In genomic region chr1:8374356-8374755, GRCh38 we compare ENCODE assay signal across 8 cellular contexts. TPM values are rescaled to one million over a fixed set of nuclear protein-coding genes. Genes with fewer than 3 reads are reported as not detected.
DNase-seq lines count a peak whose midpoint lies in the region; TF ChIP-seq lines count a peak whose summit lies in the region.

No MANE protein-coding gene starts in this region.

- peak overlapping the region in 1 of 2 experiments; percentile 44 for H3K14ac ChIP-seq in mesenchymal stem cell (ENCODE audit: low read length in 2 of 2)

- peak overlapping the region; percentile 79 for H3K9ac ChIP-seq in mesenchymal stem cell (ENCODE audit: low read length)

- H2AK5ac ChIP-seq in mesenchymal stem cell (ENCODE audit: low read length, severe bottlenecking) = peak overlapping the region; percentile 82

- DNase-seq in activated CD4-positive, alpha-beta memory T cell treated with anti-CD3 and anti-CD28 coated beads for 36 hours = no peak
- no peak for DNase-seq in activated CD4-positive, alpha-beta memory T cell treated with anti-CD3 and anti-CD28 coated beads, Interleukin-2, amount 10 ng/mL, durations not matched to agents 7 days and 5 days
- no peak for DNase-seq in chondrocyte (ENCODE audit: low spot score)
- DNase-seq in mesenchymal stem cell = no peak
- peak; percentile 12 for DNase-seq in testis
- no peak for DNase-seq in activated CD8-positive, alpha-beta memory T cell treated with anti-CD3 and anti-CD28 coated beads, Interleukin-2, amount 50 U/mL, for 4 hours
- no peak for DNase-seq in cerebellum (ENCODE audit: low spot score)
- DNase-seq in hypothalamus (lab: John Stamatoyannopoulos, UW) = no peak

- no peaks in the 10 kb centered on the region for H3K9me3 Mint-ChIP-seq in activated CD4-positive, alpha-beta memory T cell treated with anti-CD3 and anti-CD28 coated beads for 36 hours
- H3K9me3 Mint-ChIP-seq in activated CD4-positive, alpha-beta memory T cell treated with anti-CD3 and anti-CD28 coated beads, Interleukin-2, amount 10 ng/mL, durations not matched to agents 7 days and 5 days = no peaks in the 10 kb centered on the region
- H3K9me3 Mint-ChIP-seq in chondrocyte (ENCODE audit: low read depth) = no peaks in the 10 kb centered on the region

- H3K9me3 ChIP-seq in mesenchymal stem cell (ENCODE audit: control insufficient read depth, low read length) (no peaks in the 10 kb centered on the region), testis (no peaks in the 10 kb centered on the region)

- H3K27me3 ChIP-seq in mesenchymal stem cell (ENCODE audit: control insufficient read depth in 1 of 2, insufficient read depth in 1 of 2, low read length in 2 of 2) = no peaks in the 10 kb centered on the region
- H3K27me3 ChIP-seq in testis = no peaks in the 10 kb centered on the region

- H3K36me3 ChIP-seq in mesenchymal stem cell (ENCODE audit: control insufficient read depth in 1 of 2, insufficient read depth in 2 of 2, low read depth in 1 of 2, low read length in 2 of 2) (peaks cover 16 to 29% of the 10 kb centered on the region in 2 experiments), testis (ENCODE audit: low read depth, missing control alignments) (no peaks in the 10 kb centered on the region)

- no peak overlapping the region for H2AFZ ChIP-seq in mesenchymal stem cell (ENCODE audit: low read depth, low read length)

- no peak overlapping the region for H2BK5ac ChIP-seq in mesenchymal stem cell (ENCODE audit: low read depth, low read length, poor library complexity, severe bottlenecking)

- no peak overlapping the region for H2BK15ac ChIP-seq in mesenchymal stem cell (ENCODE audit: low read depth, poor library complexity, severe bottlenecking)

- no peak overlapping the region for H4K91ac ChIP-seq in mesenchymal stem cell (ENCODE audit: low read length)

- TF ChIP-seq POLR2A in testis (IDR thresholded peaks at IDR 0.05) = no peak

- no peak overlapping the region for H3K4ac ChIP-seq in mesenchymal stem cell (ENCODE audit: low read depth in 1 of 2, low read length in 2 of 2)

- H3K18ac ChIP-seq in mesenchymal stem cell (ENCODE audit: low read depth in 1 of 2, low read length in 2 of 2) = peak overlapping the region in 1 of 2 experiments; percentile 71

- CTCF ChIA-PET in activated CD4-positive, alpha-beta memory T cell treated with anti-CD3 and anti-CD28 coated beads for 36 hours (lab: Charles Lee) = interaction anchor here (0.9 kb wide), 1 partner anchor 57 kb away, joined by 3 read pairs; no protein-coding TSS in a partner anchor
- CTCF ChIA-PET in activated CD4-positive, alpha-beta memory T cell treated with anti-CD3 and anti-CD28 coated beads, Interleukin-2, amount 10 ng/mL, durations not matched to agents 7 days and 5 days (lab: Charles Lee) = interaction anchor here (1.2 kb wide), 1 partner anchor 73 kb away, joined by 3 read pairs; no protein-coding TSS in a partner anchor

- peaks cover 3% of the 10 kb centered on the region for H3K36me3 Mint-ChIP-seq in activated CD4-positive, alpha-beta memory T cell treated with anti-CD3 and anti-CD28 coated beads for 36 hours
- H3K36me3 Mint-ChIP-seq in activated CD4-positive, alpha-beta memory T cell treated with anti-CD3 and anti-CD28 coated beads, Interleukin-2, amount 10 ng/mL, durations not matched to agents 7 days and 5 days (ENCODE audit: low read depth) = peaks cover 21% of the 10 kb centered on the region
- H3K36me3 Mint-ChIP-seq in chondrocyte (ENCODE audit: low read depth) = peaks cover 1% of the 10 kb centered on the region

- peak overlapping the region; percentile 11 for H2BK120ac ChIP-seq in mesenchymal stem cell (ENCODE audit: low read depth, low read length)

- peak overlapping the region in 1 of 2 experiments; percentile 43 for H2BK12ac ChIP-seq in mesenchymal stem cell (ENCODE audit: low read length in 2 of 2)

- WGBS in mesenchymal stem cell = 84% methylated on average over 5 of the region's 5 CpGs
- WGBS in testis, 2 donors = 69 to 83% methylated on average over 5 of the region's 5 CpGs

- no peak overlapping the region for H3K4me2 ChIP-seq in mesenchymal stem cell (ENCODE audit: low read length, poor library complexity, severe bottlenecking)

- H3K4me1 Mint-ChIP-seq in activated CD4-positive, alpha-beta memory T cell treated with anti-CD3 and anti-CD28 coated beads for 36 hours (ENCODE audit: low read depth) = peaks cover 73% of the 10 kb centered on the region
- H3K4me1 Mint-ChIP-seq in activated CD4-positive, alpha-beta memory T cell treated with anti-CD3 and anti-CD28 coated beads, Interleukin-2, amount 10 ng/mL, durations not matched to agents 7 days and 5 days = peaks cover 26% of the 10 kb centered on the region
- H3K4me1 Mint-ChIP-seq in chondrocyte (ENCODE audit: low read depth) = peaks cover 70% of the 10 kb centered on the region

- POLR2A ChIA-PET in activated CD4-positive, alpha-beta memory T cell treated with anti-CD3 and anti-CD28 coated beads for 36 hours (lab: Charles Lee) = interaction anchor here (0.6 kb wide), 1 partner anchor 400 kb away, joined by 3 read pairs; no protein-coding TSS in a partner anchor
- POLR2A ChIA-PET in activated CD4-positive, alpha-beta memory T cell treated with anti-CD3 and anti-CD28 coated beads, Interleukin-2, amount 10 ng/mL, durations not matched to agents 7 days and 5 days (lab: Charles Lee) = no interaction called here

- H3K4me1 ChIP-seq in mesenchymal stem cell (ENCODE audit: control insufficient read depth, insufficient read depth, low read depth, low read length) = peaks cover 42% of the 10 kb centered on the region
- peaks cover 59% of the 10 kb centered on the region for H3K4me1 ChIP-seq in testis

- H4K8ac ChIP-seq in mesenchymal stem cell (ENCODE audit: low read length) = no peak overlapping the region

- H3K23ac ChIP-seq in mesenchymal stem cell (ENCODE audit: low read length in 2 of 2) = peak overlapping the region in 1 of 2 experiments; percentile 66

- intact Hi-C loops in activated CD4-positive, alpha-beta memory T cell treated with anti-CD3 and anti-CD28 coated beads for 36 hours (cut with micrococcal nuclease) = no loop called here
- intact Hi-C loops in testis (cut with DNase I; ENCODE audit: low total_unique reads) = no loop called here

- no peaks in the 10 kb centered on the region for H3K27me3 Mint-ChIP-seq in activated CD4-positive, alpha-beta memory T cell treated with anti-CD3 and anti-CD28 coated beads for 36 hours
- H3K27me3 Mint-ChIP-seq in activated CD4-positive, alpha-beta memory T cell treated with anti-CD3 and anti-CD28 coated beads, Interleukin-2, amount 10 ng/mL, durations not matched to agents 7 days and 5 days = no peaks in the 10 kb centered on the region
- no peaks in the 10 kb centered on the region for H3K27me3 Mint-ChIP-seq in chondrocyte (ENCODE audit: low read depth)

- no peak for TF ChIP-seq CTCF in chondrocyte (IDR thresholded peaks at IDR 0.05)
- no peak for TF ChIP-seq CTCF in testis (IDR thresholded peaks at IDR 0.05)

- H3K79me1 ChIP-seq in mesenchymal stem cell (replicated peaks; ENCODE audit: low read length, poor library complexity, severe bottlenecking) = peaks cover 38% of the 10 kb centered on the region

- H3K27ac ChIP-seq in mesenchymal stem cell (ENCODE audit: low read length, poor library complexity, severe bottlenecking) (peak overlapping the region; percentile 87), testis (peak overlapping the region; percentile 71 to 76)

- peak overlapping the region; percentile 57 for H3K27ac Mint-ChIP-seq in activated CD4-positive, alpha-beta memory T cell treated with anti-CD3 and anti-CD28 coated beads for 36 hours
- no peak overlapping the region for H3K27ac Mint-ChIP-seq in activated CD4-positive, alpha-beta memory T cell treated with anti-CD3 and anti-CD28 coated beads, Interleukin-2, amount 10 ng/mL, durations not matched to agents 7 days and 5 days
- H3K27ac Mint-ChIP-seq in chondrocyte (ENCODE audit: unreplicated experiment) = peak overlapping the region; percentile 96

- no peak overlapping the region for H3K4me3 ChIP-seq in mesenchymal stem cell (ENCODE audit: insufficient read depth in 1 of 2, low read depth in 1 of 2, low read length in 2 of 2)
- H3K4me3 ChIP-seq in testis = no peak overlapping the region

- no peak overlapping the region for H3K4me3 Mint-ChIP-seq in activated CD4-positive, alpha-beta memory T cell treated with anti-CD3 and anti-CD28 coated beads for 36 hours
- H3K4me3 Mint-ChIP-seq in activated CD4-positive, alpha-beta memory T cell treated with anti-CD3 and anti-CD28 coated beads, Interleukin-2, amount 10 ng/mL, durations not matched to agents 7 days and 5 days = no peak overlapping the region
- H3K4me3 Mint-ChIP-seq in chondrocyte (ENCODE audit: unreplicated experiment) = no peak overlapping the region

RNA-seq across cellular contexts. Expression of gene SLC45A1, which starts 56.4 kb away (rescaled TPM):
- total RNA-seq in activated CD4-positive, alpha-beta memory T cell treated with anti-CD3 and anti-CD28 coated beads for 36 hours = under 1 TPM; 0.77 to 0.95 TPM
- under 1 TPM; 0.25 to 0.30 TPM for total RNA-seq in activated CD4-positive, alpha-beta memory T cell treated with anti-CD3 and anti-CD28 coated beads, Interleukin-2, amount 10 ng/mL, durations not matched to agents 7 days and 5 days
- 2.9 to 5.1 TPM (median 4.8 TPM) in 3 replicates for total RNA-seq in chondrocyte
- 1.3 TPM for polyA plus RNA-seq in mesenchymal stem cell (2013, experiment 1 of 2)
- 1.5 TPM for polyA plus RNA-seq in mesenchymal stem cell (2013, experiment 2 of 2)
- 1 to 10 TPM; 8.5 to 9.0 TPM for total RNA-seq in testis
- polyA plus RNA-seq in testis (ENCODE audit: insufficient read depth, low read depth, low replicate concordance) = 5.6 TPM
- total RNA-seq in cerebellum = 4.2 TPM
